Comparison of ENCODE assay signal across 10 cellular contexts in genomic region chr5:1783214-1783551, GRCh38. TPM values are rescaled to one million over a fixed set of nuclear protein-coding genes. Genes with fewer than 3 reads are reported as not detected.
DNase-seq lines count a peak whose midpoint lies in the region; ATAC-seq, FAIRE-seq and TF ChIP-seq lines count a peak whose summit lies in the region.
"Had no signal": no experiment of that assay in that cellular context is flagged by ENCODE, and none has a peak within 500 bp of the region (broad histone marks: within the 10 kb centered on the region; RNA-seq: fewer than 3 reads in every experiment).

No MANE protein-coding gene starts in this region.

- H3K36me3 ChIP-seq in endodermal cell (ENCODE audit: control insufficient read depth, insufficient read depth, low read length) (no peaks in the 10 kb centered on the region), GM23248 (ENCODE audit: low read depth) (no peaks in the 10 kb centered on the region)

- no peak overlapping the region for H3K4me2 ChIP-seq in GM23248 (ENCODE audit: unreplicated experiment)

- H2AFZ ChIP-seq in GM23248: no peak overlapping the region

- ATAC-seq in GM19025 (IDR thresholded peaks at IDR 0.05; ENCODE audit: low read depth, unreplicated experiment) (peak; percentile 73), HG02943 (IDR thresholded peaks at IDR 0.05; ENCODE audit: low read depth, unreplicated experiment) (peak; percentile 65)

- WGBS in endodermal cell (ENCODE audit: insufficient coverage in 1 of 2, insufficient read length in 1 of 2), 2 experiments: 91 to 97% methylated on average over 4 to 11 of the region's 11 CpGs
- WGBS in GM23248 (ENCODE audit: low coverage in 1 of 2, low lambda C conversion rate in 2 of 2, missing lambda C conversion rate in 2 of 2), 2 experiments: 46 to 52% methylated on average over 11 of the region's 11 CpGs

- no peak overlapping the region for H3K4me3 Mint-ChIP-seq in endodermal cell
- H3K4me3 Mint-ChIP-seq: CD14-positive monocyte, natural killer cell had no signal

- H3K4me1 ChIP-seq in endodermal cell (ENCODE audit: control insufficient read depth, insufficient read depth, low read length) (no peaks in the 10 kb centered on the region), GM23248 (ENCODE audit: insufficient read depth) (no peaks in the 10 kb centered on the region)

- no peak overlapping the region for H3K27ac Mint-ChIP-seq in endodermal cell
- H3K27ac Mint-ChIP-seq: CD14-positive monocyte, natural killer cell had no signal

- DNase-seq in A172 (ENCODE audit: low spot score) (peak; percentile 47), OCI-M1 (lab: John Stamatoyannopoulos, UW) (peak; percentile 3), NCI-H446 treated with DMSO at 0.1 percent for 48 hours (lab: John Stamatoyannopoulos, UW) (no peak), endodermal cell (no peak), GM23248 (no peak), RCC 7860 (ENCODE audit: low spot score) (no peak)
- DNase-seq: natural killer cell had no signal

- no peak overlapping the region for H3K27ac ChIP-seq in endodermal cell (ENCODE audit: low read depth, low read length)
- H3K27ac ChIP-seq in GM23248: no peak overlapping the region

- FAIRE-seq in RCC 7860 (lab: Jason Lieb, UNC): no peak

- no peak overlapping the region for H3K9ac ChIP-seq in endodermal cell (ENCODE audit: extremely low read depth, low read length, poor library complexity, severe bottlenecking)
- H3K9ac ChIP-seq in GM23248: no peak overlapping the region

- no peak for TF ChIP-seq CTCF in endodermal cell (conservative IDR thresholded peaks at IDR 0.05)

- H4K20me1 ChIP-seq in GM23248 (ENCODE audit: insufficient read depth): no peaks in the 10 kb centered on the region

- H3K4me3 ChIP-seq in endodermal cell (ENCODE audit: low read length) (no peak overlapping the region), GM23248 (no peak overlapping the region)

- H3K27me3 ChIP-seq in endodermal cell (ENCODE audit: control insufficient read depth, insufficient read depth, low read length, poor library complexity, severe bottlenecking) (no peaks in the 10 kb centered on the region), GM23248 (replicated peaks; ENCODE audit: insufficient read depth) (no peaks in the 10 kb centered on the region)

- H3K9me3 ChIP-seq in endodermal cell (ENCODE audit: control insufficient read depth, low read length) (no peaks in the 10 kb centered on the region), GM23248 (ENCODE audit: low read depth) (no peaks in the 10 kb centered on the region)

- no peaks in the 10 kb centered on the region for H3K36me3 Mint-ChIP-seq in endodermal cell (ENCODE audit: low read depth)
- H3K36me3 Mint-ChIP-seq: CD14-positive monocyte, natural killer cell had no signal

- no peaks in the 10 kb centered on the region for H3K9me3 Mint-ChIP-seq in endodermal cell
- H3K9me3 Mint-ChIP-seq: CD14-positive monocyte, natural killer cell had no signal

- no peaks in the 10 kb centered on the region for H3F3A ChIP-seq in GM23248 (ENCODE audit: insufficient read depth)

- in situ Hi-C loops in GM23248 (cut with MboI): no loop called here

- H3K27me3 Mint-ChIP-seq in endodermal cell (ENCODE audit: insufficient read depth): no peaks in the 10 kb centered on the region

- no peaks in the 10 kb centered on the region for H3K4me1 Mint-ChIP-seq in endodermal cell
- H3K4me1 Mint-ChIP-seq: CD14-positive monocyte had no signal

- H3K9me2 ChIP-seq in GM23248 (ENCODE audit: insufficient read depth): no peaks in the 10 kb centered on the region

- no peaks in the 10 kb centered on the region for H3K79me2 ChIP-seq in GM23248 (ENCODE audit: insufficient read depth)

RNA-seq across cellular contexts. Expression of gene MRPL36, which starts 16.5 kb away (rescaled TPM):
- 37.3 and 60.5 TPM in 2 replicates for total RNA-seq in A172 (2014; rRNA removed; shearing (Covaris generic))
- total RNA-seq in endodermal cell: 10 to 100 TPM; 44.0 to 49.7 TPM
- 73.8 TPM for polyA plus RNA-seq in endodermal cell (2013, experiment 1 of 2)
- 63.7 TPM for polyA plus RNA-seq in endodermal cell (2013, experiment 2 of 2)
- total RNA-seq in GM23248 (2014; rRNA removed; shearing (Covaris generic)): 30.9 and 33.9 TPM in 2 replicates
- 140 and 147 TPM in 2 replicates for polyA plus RNA-seq in GM23248 (2016; fragmentation: Nextera tagmentation; extraction: Ambion mirVana)

RNA-seq across cellular contexts. Expression of gene NDUFS6, which starts 18.0 kb away (rescaled TPM):
- total RNA-seq in A172 (2014; rRNA removed; shearing (Covaris generic)): 85.8 and 94.2 TPM in 2 replicates
- 10 to 100 TPM; 47.9 to 65.2 TPM for total RNA-seq in endodermal cell
- 79.9 TPM for polyA plus RNA-seq in endodermal cell (2013, experiment 1 of 2)
- polyA plus RNA-seq in endodermal cell (2013, experiment 2 of 2): 73.3 TPM
- total RNA-seq in GM23248 (2014; rRNA removed; shearing (Covaris generic)): 34.7 and 39.6 TPM in 2 replicates
- polyA plus RNA-seq in GM23248 (2016; fragmentation: Nextera tagmentation; extraction: Ambion mirVana): 103 and 106 TPM in 2 replicates

Comparison
In these comparisons a context has a peak if more than half of its experiments do, and no peak if none do; other contexts are left out.
1. DNase-seq: peak in A172 (single experiment) and OCI-M1 (single experiment); none in NCI-H446 treated with DMSO at 0.1 percent for 48 hours (single experiment), endodermal cell (single experiment), GM23248 (single experiment) and RCC 7860 (single experiment).